Comparison of ENCODE assay signal across 1 cellular context in genomic region chr7:134071355-134072331, GRCh38.
TF ChIP-seq lines count a peak whose summit lies in the region.

No MANE protein-coding gene starts in this region.

TF ChIP-seq in HepG2, 621 proteins besides CTCF, POLR2A, EP300 and RAD21 (continued from another document):
- TF ChIP-seq ZNF503 (CRISPR knock-in tag; IDR thresholded peaks at IDR 0.05): no peak
